Comparison of ENCODE assay signal across 8 cellular contexts in the genomic region with DNA sequence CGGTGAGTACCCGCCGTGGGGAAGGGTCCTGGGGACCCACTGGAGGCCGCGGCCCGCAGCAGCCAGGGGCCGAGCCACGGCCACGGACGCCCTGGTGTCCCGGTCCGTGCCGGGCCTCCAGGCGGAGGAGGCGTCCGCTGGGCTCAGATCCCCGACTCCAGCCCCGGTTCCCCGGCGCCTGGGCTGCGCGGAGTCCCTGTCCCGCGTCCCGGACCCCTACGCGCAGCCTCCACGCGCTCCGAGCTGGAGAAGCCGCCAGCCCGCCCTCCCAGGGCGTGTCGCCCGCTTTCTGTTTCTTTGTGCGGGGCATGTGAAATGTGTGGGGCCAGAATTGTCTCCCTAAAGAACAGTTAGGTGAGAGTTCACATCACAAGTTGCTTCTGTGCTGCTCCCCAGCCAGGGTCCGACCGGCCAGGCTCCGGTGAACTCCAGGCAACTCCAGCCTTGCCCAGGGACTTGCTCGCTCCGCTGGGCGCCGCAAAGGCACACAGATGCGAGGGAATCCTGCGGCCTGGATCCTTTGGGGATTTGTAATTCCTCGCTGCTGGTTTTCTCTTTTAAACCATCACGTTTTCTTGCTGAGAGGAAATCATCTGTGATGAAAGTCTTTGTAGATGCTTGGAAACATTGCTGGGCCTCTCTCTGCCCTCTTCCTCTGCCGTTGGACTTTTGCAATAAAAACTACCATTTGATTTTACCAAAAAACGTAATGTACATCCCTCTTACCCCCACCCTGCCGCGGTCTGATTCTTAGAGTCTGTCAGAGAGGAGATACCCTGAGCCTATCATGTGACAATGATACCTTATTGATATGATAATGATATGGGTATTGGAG. TPM values are rescaled to one million over a fixed set of nuclear protein-coding genes. Genes with fewer than 3 reads are reported as not detected.
A peak's percentile ranks its signal among the peaks of the same experiment; 100 is the strongest.
DNase-seq lines count a peak whose midpoint lies in the region; ATAC-seq and TF ChIP-seq lines count a peak whose summit lies in the region.

No MANE protein-coding gene starts in this region.

- DNase-seq in T-helper 9 cell: peak; percentile 20
- DNase-seq in central memory CD8-positive, alpha-beta T cell (ENCODE audit: low spot score in 2 of 2): no peak
- DNase-seq in left lobe of liver (ENCODE audit: low spot score): no peak
- peak; percentile 25 to 76 for DNase-seq in stimulated activated effector memory CD8-positive, alpha-beta T cell treated with anti-CD3 and anti-CD28 coated beads, Interleukin-12 subunit alpha, Interleukin-12 subunit beta, amount 100 ng/mL, for 72 hours (ENCODE audit: low spot score in 2 of 2)
- no peak for DNase-seq in putamen (ENCODE audit: low spot score)
- DNase-seq in DMS153 (lab: John Stamatoyannopoulos, UW): no peak

- in situ Hi-C loops in GM18951 (cut with MboI; ENCODE audit: low sequenced_read_pairs, unreplicated experiment): no loop called here

- peaks cover 24% of the 10 kb centered on the region for H3K36me3 Mint-ChIP-seq in central memory CD8-positive, alpha-beta T cell (ENCODE audit: insufficient read depth)
- peaks cover 40% of the 10 kb centered on the region for H3K36me3 Mint-ChIP-seq in stimulated activated effector memory CD8-positive, alpha-beta T cell treated with anti-CD3 and anti-CD28 coated beads, Interleukin-12 subunit alpha, Interleukin-12 subunit beta, amount 100 ng/mL, for 72 hours

- peak overlapping the region; percentile 98 for H3K27ac Mint-ChIP-seq in central memory CD8-positive, alpha-beta T cell (ENCODE audit: low read depth)
- peak overlapping the region; percentile 99 for H3K27ac Mint-ChIP-seq in stimulated activated effector memory CD8-positive, alpha-beta T cell treated with anti-CD3 and anti-CD28 coated beads, Interleukin-12 subunit alpha, Interleukin-12 subunit beta, amount 100 ng/mL, for 72 hours

- ATAC-seq in HG03025 (IDR thresholded peaks at IDR 0.05; ENCODE audit: low FRiP score, unreplicated experiment) (peak; percentile 31), left lobe of liver (peak; percentile 44)
- peak; percentile 26 for ATAC-seq in central memory CD8-positive, alpha-beta T cell (replicated peaks; ENCODE audit: extremely low read depth, poor library complexity, severe bottlenecking)
- peak; percentile 50 for ATAC-seq in stimulated activated effector memory CD8-positive, alpha-beta T cell treated with anti-CD3 and anti-CD28 coated beads, Interleukin-12 subunit alpha, Interleukin-12 subunit beta, amount 100 ng/mL, for 72 hours

- peaks cover 63% of the 10 kb centered on the region for H3K4me1 Mint-ChIP-seq in central memory CD8-positive, alpha-beta T cell
- H3K4me1 Mint-ChIP-seq in stimulated activated effector memory CD8-positive, alpha-beta T cell treated with anti-CD3 and anti-CD28 coated beads, Interleukin-12 subunit alpha, Interleukin-12 subunit beta, amount 100 ng/mL, for 72 hours: peaks cover 58% of the 10 kb centered on the region

- TF ChIP-seq POLR2A in GM18951 (IDR thresholded peaks at IDR 0.05; ENCODE audit: extremely low read depth, insufficient read depth, insufficient read length): peak; percentile 42

- H3K27me3 Mint-ChIP-seq in central memory CD8-positive, alpha-beta T cell: no peaks in the 10 kb centered on the region

- H3K4me3 Mint-ChIP-seq in central memory CD8-positive, alpha-beta T cell: peak overlapping the region; percentile 96
- peak overlapping the region; percentile 96 for H3K4me3 Mint-ChIP-seq in stimulated activated effector memory CD8-positive, alpha-beta T cell treated with anti-CD3 and anti-CD28 coated beads, Interleukin-12 subunit alpha, Interleukin-12 subunit beta, amount 100 ng/mL, for 72 hours

- no peaks in the 10 kb centered on the region for H3K9me3 Mint-ChIP-seq in central memory CD8-positive, alpha-beta T cell
- H3K9me3 Mint-ChIP-seq in stimulated activated effector memory CD8-positive, alpha-beta T cell treated with anti-CD3 and anti-CD28 coated beads, Interleukin-12 subunit alpha, Interleukin-12 subunit beta, amount 100 ng/mL, for 72 hours: no peaks in the 10 kb centered on the region

RNA-seq across cellular contexts. Expression of a gene that starts 0.6 kb away (rescaled TPM):
- total RNA-seq in left lobe of liver: 4.3 TPM

Comparison
In these comparisons a context has a peak if more than half of its experiments do, and no peak if none do; other contexts are left out.
1. DNase-seq: peak in T-helper 9 cell (single experiment) and stimulated activated effector memory CD8-positive, alpha-beta T cell treated with anti-CD3 and anti-CD28 coated beads, Interleukin-12 subunit alpha, Interleukin-12 subunit beta, amount 100 ng/mL, for 72 hours (2 of 2); none in central memory CD8-positive, alpha-beta T cell (0 of 2), left lobe of liver (single experiment), putamen (single experiment) and DMS153 (single experiment).
2. Peak in every context shown above with its lines, with median percentiles within 50 percentile points of each other: ATAC-seq.